22 cellular contexts compared by ENCODE assay signal in the genomic region with DNA sequence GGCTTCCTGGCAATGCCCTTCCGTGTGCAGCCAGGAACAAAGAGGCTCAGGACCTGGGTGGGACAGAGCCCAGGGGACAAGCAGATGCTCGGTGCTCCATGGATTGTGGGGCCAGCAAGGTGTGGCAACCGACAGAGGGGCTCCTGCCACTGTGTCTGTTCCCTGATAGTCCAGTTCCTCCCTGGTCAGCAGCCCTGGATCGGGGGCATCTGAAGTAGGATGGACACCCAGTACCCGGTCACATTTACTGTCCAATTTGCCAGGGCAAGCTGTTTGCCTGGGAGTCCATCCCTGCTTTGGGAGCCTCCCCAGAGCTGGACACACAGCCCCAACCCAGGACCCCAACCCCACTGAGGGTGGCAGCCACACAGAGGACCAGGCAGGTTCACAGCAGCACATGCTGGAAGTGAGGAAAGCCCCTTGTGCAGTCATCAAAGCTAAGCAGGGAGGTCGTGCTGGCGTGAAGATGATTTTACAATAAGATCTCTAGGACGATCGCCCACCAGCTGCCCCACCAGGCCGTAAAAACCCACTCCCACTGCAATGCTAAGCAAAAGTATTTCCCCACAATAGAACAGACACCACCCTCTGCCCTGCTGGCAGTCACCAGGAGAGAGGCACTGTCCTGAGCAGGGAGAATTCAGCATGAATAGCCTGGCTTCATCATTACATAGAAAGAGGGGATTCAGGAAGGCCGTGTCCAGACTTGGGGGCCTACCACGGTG.
DNase-seq lines count a peak whose midpoint lies in the region; ATAC-seq and TF ChIP-seq lines count a peak whose summit lies in the region.
"Had no signal": no experiment of that assay in that cellular context is flagged by ENCODE, and none has a peak within 500 bp of the region (broad histone marks: within the 10 kb centered on the region; RNA-seq: fewer than 3 reads in every experiment).

No MANE protein-coding gene starts in this region.

- peak; percentile 47 for DNase-seq in activated CD8-positive, alpha-beta memory T cell treated with anti-CD3 and anti-CD28 coated beads for 24 hours
- no peak for DNase-seq in activated CD8-positive, alpha-beta memory T cell treated with anti-CD3 and anti-CD28 coated beads, Interleukin-2, amount 50 U/mL, for 4 hours
- peak; percentile 23 for DNase-seq in activated CD8-positive, alpha-beta memory T cell treated with anti-CD3 and anti-CD28 coated beads, Interleukin-2, amount 50 U/mL, for 48 hours
- DNase-seq in lung (ENCODE audit: low spot score) (peak; percentile 25), upper lobe of right lung (peak; percentile 33), DMS 273 (lab: John Stamatoyannopoulos, UW; ENCODE audit: unreplicated experiment) (no peak), hepatic stellate cell (ENCODE audit: low spot score) (no peak)
- DNase-seq in stimulated activated naive CD8-positive, alpha-beta T cell treated with anti-CD3 and anti-CD28 coated beads, Interleukin-15, Interleukin-2, amounts not matched to agents 100 U/mL and 50 U/mL, for 24 hours: no peak
- DNase-seq: 8988T; Caco-2; CD4-positive, alpha-beta memory T cell; MM.1S; NCI-H1048; NCI-H1417 treated with DMSO at 0.1 percent for 48 hours; NCI-H187; NCI-H2107; NCI-H446 treated with DMSO at 0.1 percent for 48 hours; NCI-H526 treated with DMSO at 0.1 percent for 48 hours; OCI-M1 had no signal

- H3K4me3 ChIP-seq in lung: no peak overlapping the region
- no peak overlapping the region for H3K4me3 ChIP-seq in upper lobe of right lung
- H3K4me3 ChIP-seq: K562 had no signal

- H3K9me3 ChIP-seq in lung (ENCODE audit: control insufficient read depth in 2 of 2, insufficient read depth in 1 of 2, low read length in 1 of 2): peaks cover 0 to 10% of the 10 kb centered on the region in 2 donors
- peaks cover 14% of the 10 kb centered on the region for H3K9me3 ChIP-seq in upper lobe of right lung

- no peaks in the 10 kb centered on the region for H3K27me3 ChIP-seq in lung (ENCODE audit: control insufficient read depth, insufficient read depth)
- peaks cover 5% of the 10 kb centered on the region for H3K27me3 ChIP-seq in upper lobe of right lung
- H3K27me3 ChIP-seq: BLaER1 treated with 17β-estradiol and CSF1 and Interleukin-3, amounts not matched to agents 10 nM and 100 nM had no signal

- H3K27ac ChIP-seq in lung (ENCODE audit: low read depth in 1 of 2, low read length in 1 of 2) (no peak overlapping the region), upper lobe of right lung (no peak overlapping the region)
- H3K27ac ChIP-seq: BLaER1 treated with 17β-estradiol and CSF1 and Interleukin-3, amounts not matched to agents 10 nM and 100 nM; HL-60 had no signal

- no peak for ATAC-seq in lung (ENCODE audit: insufficient read depth, low FRiP score)
- ATAC-seq in upper lobe of right lung: no peak
- no peak for ATAC-seq in stimulated activated naive CD8-positive, alpha-beta T cell treated with anti-CD3 and anti-CD28 coated beads, Interleukin-15, Interleukin-2, amounts not matched to agents 100 U/mL and 50 U/mL, for 24 hours
- ATAC-seq: K562 had no signal

- TF ChIP-seq CTCF in lung (IDR thresholded peaks at IDR 0.05; ENCODE audit: control extremely low read depth, extremely low read depth) (no peak), upper lobe of right lung (IDR thresholded peaks at IDR 0.05) (no peak)

- intact Hi-C loops in upper lobe of right lung (cut with DNase I): no loop called here

- no peaks in the 10 kb centered on the region for H3K36me3 ChIP-seq in lung (ENCODE audit: control insufficient read depth in 2 of 2, insufficient read depth in 2 of 2, low read length in 2 of 2)
- no peaks in the 10 kb centered on the region for H3K36me3 ChIP-seq in upper lobe of right lung

- WGBS in lung, 2 donors: 88 to 91% methylated on average over 12 of the region's 12 CpGs

- H3K4me1 ChIP-seq in lung (ENCODE audit: control insufficient read depth in 2 of 2, insufficient read depth in 2 of 2, low read length in 2 of 2) (peaks cover 0 to 5% of the 10 kb centered on the region in 2 donors), upper lobe of right lung (peaks cover 4% of the 10 kb centered on the region)
- H3K4me1 ChIP-seq: Caco-2 had no signal

Comparison
In these comparisons a context has a peak if more than half of its experiments do, and no peak if none do; other contexts are left out.
1. DNase-seq: peak in activated CD8-positive, alpha-beta memory T cell treated with anti-CD3 and anti-CD28 coated beads for 24 hours (single experiment), activated CD8-positive, alpha-beta memory T cell treated with anti-CD3 and anti-CD28 coated beads, Interleukin-2, amount 50 U/mL, for 48 hours (single experiment), lung (single experiment) and upper lobe of right lung (single experiment); none in activated CD8-positive, alpha-beta memory T cell treated with anti-CD3 and anti-CD28 coated beads, Interleukin-2, amount 50 U/mL, for 4 hours (single experiment), DMS 273 (single experiment), hepatic stellate cell (single experiment) and stimulated activated naive CD8-positive, alpha-beta T cell treated with anti-CD3 and anti-CD28 coated beads, Interleukin-15, Interleukin-2, amounts not matched to agents 100 U/mL and 50 U/mL, for 24 hours (single experiment).